8 cellular contexts compared by ENCODE assay signal in genomic region chr15:44711356-44712107, GRCh38. TPM values are rescaled to one million over a fixed set of nuclear protein-coding genes. Genes with fewer than 3 reads are reported as not detected.
DNase-seq lines count a peak whose midpoint lies in the region; ATAC-seq, FAIRE-seq and TF ChIP-seq lines count a peak whose summit lies in the region.

Gene B2M (plus strand): TSS chr15:44711517. CDS start chr15:44711547, 30 bp downstream.

- H3K4me3 ChIP-seq in adrenal gland (peak within 1 kb of the TSS; percentile 73 to 98 (median 94)), heart right ventricle (peak within 1 kb of the TSS; percentile 80 to 99 (median 91)), upper lobe of right lung (peak within 1 kb of the TSS; percentile 96)

- TF ChIP-seq POLR2A in GM12892 (IDR thresholded peaks at IDR 0.05; ENCODE audit: low read depth, low read length) (peak; percentile 100), adrenal gland (IDR thresholded peaks at IDR 0.05) (peak; percentile 99 to 100)

- TF ChIP-seq CTCF in adrenal gland (IDR thresholded peaks at IDR 0.05) (no peak), heart right ventricle (IDR thresholded peaks at IDR 0.05) (peak in 1 of 9 donors; percentile 0), upper lobe of right lung (IDR thresholded peaks at IDR 0.05) (no peak)

- DNase-seq in GM12892 (ENCODE audit: insufficient read length), result peak; percentile 66
- peak; percentile 89 for DNase-seq in NCI-H146 (lab: John Stamatoyannopoulos, UW)
- peak; percentile 86 to 97 (median 91) for DNase-seq in T-helper 1 cell
- DNase-seq in adrenal gland, result peak; percentile 95 to 99 (median 96)
- peak; percentile 95 for DNase-seq in heart right ventricle
- peak; percentile 99 for DNase-seq in posterior vena cava (ENCODE audit: low spot score)
- DNase-seq in upper lobe of right lung, result peak; percentile 97

- no peaks in the 10 kb centered on the region for H3K27me3 ChIP-seq in adrenal gland
- no peaks in the 10 kb centered on the region for H3K27me3 ChIP-seq in heart right ventricle
- no peaks in the 10 kb centered on the region for H3K27me3 ChIP-seq in upper lobe of right lung

- peak; percentile 92 for FAIRE-seq in GM12892 (lab: Jason Lieb, UNC)

- intact Hi-C loops in adrenal gland (cut with DNase I) (no loop called here), heart right ventricle (cut with DNase I) (loop anchor here in 7 of 10 donors (1.0 to 2.0 kb wide), 8 partner anchors 15 to 49 kb away; partner anchors contain the start of gene SPG11 (in 2 of the 7)), posterior vena cava (cut with DNase I) (no loop called here), upper lobe of right lung (cut with DNase I) (loop anchor here (10.0 kb wide), 1 partner anchor 47 kb away; the partner anchor contains the start of gene SPG11)

- 0 to 1% (median 0%) methylated on average over 6 to 61 of the region's 61 CpGs for whole genome bisulfite sequencing in adrenal gland, 4 donors
- 0 to 1% methylated on average over 61 of the region's 61 CpGs for WGBS in heart right ventricle, 2 donors

- H3K36me3 ChIP-seq in adrenal gland (replicated peaks in 1 of 2) (peaks cover 0 to 16% of the 10 kb centered on the region in 2 donors), heart right ventricle (peaks cover 0 to 43% (median 12%) of the 10 kb centered on the region in 9 donors), upper lobe of right lung (peaks cover 35% of the 10 kb centered on the region)

- ATAC-seq in HG02852 (IDR thresholded peaks at IDR 0.05; ENCODE audit: unreplicated experiment) (peak; percentile 89), heart right ventricle (peak; percentile 94 to 98 (median 96)), upper lobe of right lung (peak; percentile 93)

- peak within 1 kb of the TSS; percentile 97 to 99 (median 99) for H3K27ac ChIP-seq in adrenal gland
- peak within 1 kb of the TSS; percentile 95 to 100 (median 99) for H3K27ac ChIP-seq in heart right ventricle
- peak within 1 kb of the TSS; percentile 100 for H3K27ac ChIP-seq in upper lobe of right lung

- peaks cover 5 to 41% of the 10 kb centered on the region in 2 donors for H3K4me1 ChIP-seq in adrenal gland (replicated peaks in 1 of 2)
- peaks cover 5 to 49% (median 34%) of the 10 kb centered on the region in 9 donors for H3K4me1 ChIP-seq in heart right ventricle
- peaks cover 43% of the 10 kb centered on the region for H3K4me1 ChIP-seq in upper lobe of right lung

- H3K9me3 ChIP-seq in adrenal gland (replicated peaks in 1 of 3) (no peaks in the 10 kb centered on the region), heart right ventricle (no peaks in the 10 kb centered on the region), upper lobe of right lung (no peaks in the 10 kb centered on the region)

RNA-seq across cellular contexts. Expression of gene B2M, which starts in this region (rescaled TPM):
- polyA plus RNA-seq in GM12892 (2012; ENCODE audit: missing spikeins), result 10,745 TPM
- 1,000 to 10,000 TPM; 1,793 to 6,421 (median 3,354) TPM for total RNA-seq in adrenal gland
- polyA plus RNA-seq in adrenal gland, result 1,000 to 10,000 TPM; 1,063 to 5,117 (median 1,725) TPM
- total RNA-seq in heart right ventricle, result 1,000 to 10,000 TPM in 6 of 10 donors, 100 to 1,000 TPM in 4; 782 to 5,382 (median 1,085) TPM
- polyA plus RNA-seq in heart right ventricle, result 1,000 to 10,000 TPM in 1 of 2 donors, 100 to 1,000 TPM in 1; 833 to 1,897 TPM
- 1,000 to 10,000 TPM; 1,809 to 2,111 TPM for total RNA-seq in posterior vena cava
- 4,033 TPM for total RNA-seq in upper lobe of right lung

Comparison
In these comparisons a context has a peak if more than half of its experiments do, and no peak if none do; other contexts are left out.
1. Peak in every context shown above with its lines: DNase-seq, ATAC-seq, H3K4me3 ChIP-seq and H3K27ac ChIP-seq.
2. intact Hi-C loops: an anchor here in heart right ventricle (1.0 to 2.0 kb wide) and upper lobe of right lung (10.0 kb wide); none called in adrenal gland and posterior vena cava.